1 cellular context compared by ENCODE assay signal in genomic region chr5:177448244-177448950, GRCh38.
TF ChIP-seq lines count a peak whose summit lies in the region.

No MANE protein-coding gene starts in this region.

TF ChIP-seq in HepG2, 621 proteins besides CTCF, POLR2A, EP300 and RAD21 (continued from another document):
- TF ChIP-seq MYNN (CRISPR knock-in tag; IDR thresholded peaks at IDR 0.05; ENCODE audit: low read depth) (0 out of 2 replicates have a peak, but pooled peaks have one; percentile 1), ZNF337 (CRISPR knock-in tag; IDR thresholded peaks at IDR 0.05; ENCODE audit: borderline replicate concordance, low read depth) (no peak), CEBPG (CRISPR knock-in tag; IDR thresholded peaks at IDR 0.05) (peak; percentile 39; the same call in 1 of the 2 replicates), ZBTB34 (CRISPR knock-in tag; IDR thresholded peaks at IDR 0.05) (no peak), GATAD1 (CRISPR knock-in tag; IDR thresholded peaks at IDR 0.05) (no peak), ZNF776 (CRISPR knock-in tag; IDR thresholded peaks at IDR 0.05) (no peak)
- TF ChIP-seq, protein P1, sequence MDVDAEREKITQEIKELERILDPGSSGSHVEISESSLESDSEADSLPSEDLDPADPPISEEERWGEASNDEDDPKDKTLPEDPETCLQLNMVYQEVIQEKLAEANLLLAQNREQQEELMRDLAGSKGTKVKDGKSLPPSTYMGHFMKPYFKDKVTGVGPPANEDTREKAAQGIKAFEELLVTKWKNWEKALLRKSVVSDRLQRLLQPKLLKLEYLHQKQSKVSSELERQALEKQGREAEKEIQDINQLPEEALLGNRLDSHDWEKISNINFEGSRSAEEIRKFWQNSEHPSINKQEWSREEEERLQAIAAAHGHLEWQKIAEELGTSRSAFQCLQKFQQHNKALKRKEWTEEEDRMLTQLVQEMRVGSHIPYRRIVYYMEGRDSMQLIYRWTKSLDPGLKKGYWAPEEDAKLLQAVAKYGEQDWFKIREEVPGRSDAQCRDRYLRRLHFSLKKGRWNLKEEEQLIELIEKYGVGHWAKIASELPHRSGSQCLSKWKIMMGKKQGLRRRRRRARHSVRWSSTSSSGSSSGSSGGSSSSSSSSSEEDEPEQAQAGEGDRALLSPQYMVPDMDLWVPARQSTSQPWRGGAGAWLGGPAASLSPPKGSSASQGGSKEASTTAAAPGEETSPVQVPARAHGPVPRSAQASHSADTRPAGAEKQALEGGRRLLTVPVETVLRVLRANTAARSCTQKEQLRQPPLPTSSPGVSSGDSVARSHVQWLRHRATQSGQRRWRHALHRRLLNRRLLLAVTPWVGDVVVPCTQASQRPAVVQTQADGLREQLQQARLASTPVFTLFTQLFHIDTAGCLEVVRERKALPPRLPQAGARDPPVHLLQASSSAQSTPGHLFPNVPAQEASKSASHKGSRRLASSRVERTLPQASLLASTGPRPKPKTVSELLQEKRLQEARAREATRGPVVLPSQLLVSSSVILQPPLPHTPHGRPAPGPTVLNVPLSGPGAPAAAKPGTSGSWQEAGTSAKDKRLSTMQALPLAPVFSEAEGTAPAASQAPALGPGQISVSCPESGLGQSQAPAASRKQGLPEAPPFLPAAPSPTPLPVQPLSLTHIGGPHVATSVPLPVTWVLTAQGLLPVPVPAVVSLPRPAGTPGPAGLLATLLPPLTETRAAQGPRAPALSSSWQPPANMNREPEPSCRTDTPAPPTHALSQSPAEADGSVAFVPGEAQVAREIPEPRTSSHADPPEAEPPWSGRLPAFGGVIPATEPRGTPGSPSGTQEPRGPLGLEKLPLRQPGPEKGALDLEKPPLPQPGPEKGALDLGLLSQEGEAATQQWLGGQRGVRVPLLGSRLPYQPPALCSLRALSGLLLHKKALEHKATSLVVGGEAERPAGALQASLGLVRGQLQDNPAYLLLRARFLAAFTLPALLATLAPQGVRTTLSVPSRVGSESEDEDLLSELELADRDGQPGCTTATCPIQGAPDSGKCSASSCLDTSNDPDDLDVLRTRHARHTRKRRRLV (CRISPR knock-in tag; IDR thresholded peaks at IDR 0.05), result no peak
